ENCODE assay signal across 8 cellular contexts in the genomic region with DNA sequence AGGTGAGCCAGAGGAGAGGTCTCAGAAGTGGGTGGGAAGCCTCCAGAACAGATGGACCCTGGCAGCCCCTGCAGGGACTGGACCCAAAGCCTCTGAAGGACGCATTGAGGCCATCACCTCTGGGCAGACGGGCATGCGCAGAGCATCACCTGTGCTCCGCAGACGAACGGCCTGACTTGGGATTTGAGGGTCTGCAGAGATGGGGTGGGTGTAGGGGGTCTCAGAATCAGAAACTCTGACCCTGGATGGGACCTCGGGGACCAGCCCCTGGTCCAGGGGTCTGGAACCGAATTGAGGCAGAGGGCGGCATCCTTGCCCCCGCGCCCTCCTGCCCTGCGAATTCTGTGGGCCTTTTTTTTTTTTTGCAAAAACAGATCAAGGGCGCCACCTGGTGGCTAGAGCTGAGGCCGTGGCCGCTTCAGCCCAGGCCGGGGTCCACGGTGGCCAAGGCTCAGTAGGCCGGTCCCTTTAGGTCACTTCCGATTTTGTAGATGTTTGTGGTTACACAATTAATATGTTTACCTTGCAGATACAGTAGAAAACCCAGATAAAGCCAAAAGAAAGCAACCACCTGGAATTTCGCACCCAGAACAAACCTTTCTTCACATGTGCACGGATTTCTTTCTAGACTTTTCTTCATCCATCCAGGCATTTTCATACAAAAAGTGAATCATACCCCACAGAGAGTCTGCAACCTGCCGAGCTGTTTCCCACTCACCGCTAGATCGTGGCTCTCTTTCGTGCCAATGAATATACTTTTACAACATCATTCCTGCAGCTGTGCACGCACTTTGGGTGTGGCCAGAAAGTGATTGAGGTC. TPM values are rescaled to one million over a fixed set of nuclear protein-coding genes. Genes with fewer than 3 reads are reported as not detected.
DNase-seq lines count a peak whose midpoint lies in the region; ATAC-seq and TF ChIP-seq lines count a peak whose summit lies in the region.

No MANE protein-coding gene starts in this region.

- H3K4me3 ChIP-seq in fibroblast of lung (replicated peaks in 1 of 4; ENCODE audit: control extremely low read depth in 1 of 4, insufficient read depth in 1 of 4, low read depth in 3 of 4, low read length in 4 of 4) = no peak overlapping the region

- no peaks in the 10 kb centered on the region for H4K20me1 ChIP-seq in fibroblast of lung (ENCODE audit: control insufficient read depth, extremely low read depth, insufficient read depth, low read length)

- peak; percentile 68 to 77 for TF ChIP-seq CTCF in fibroblast of lung (conservative IDR thresholded peaks at IDR 0.05 in 1 of 2, IDR thresholded peaks at IDR 0.05 in 1 of 2; ENCODE audit: low read depth in 1 of 2, low read length in 2 of 2)

- H3K4me1 ChIP-seq in fibroblast of lung (ENCODE audit: control insufficient read depth, extremely low read depth, insufficient read depth, low read length) = no peaks in the 10 kb centered on the region

- no peaks in the 10 kb centered on the region for H3K79me2 ChIP-seq in fibroblast of lung (ENCODE audit: control insufficient read depth, insufficient read depth, low read length)

- H3K9me3 ChIP-seq in fibroblast of lung (ENCODE audit: control insufficient read depth, insufficient read depth, low read depth, low read length) = no peaks in the 10 kb centered on the region

- no peaks in the 10 kb centered on the region for H3K36me3 ChIP-seq in fibroblast of lung (ENCODE audit: control insufficient read depth, insufficient read depth, low read length)

- H3K27me3 ChIP-seq in fibroblast of lung (ENCODE audit: control insufficient read depth, insufficient read depth, low read length) = no peaks in the 10 kb centered on the region

- no peak overlapping the region for H3K9ac ChIP-seq in fibroblast of lung (ENCODE audit: insufficient read depth, low read length)

- no peak for ATAC-seq in HG02973 (IDR thresholded peaks at IDR 0.05; ENCODE audit: unreplicated experiment)

- DNase-seq in SKM-1 treated with dmso at 0.1 percent for 144 hours (lab: John Stamatoyannopoulos, UW; ENCODE audit: unreplicated experiment) = peak; percentile 58
- no peak for DNase-seq in SKM-1 (lab: John Stamatoyannopoulos, UW; ENCODE audit: unreplicated experiment)
- peak; percentile 50 for DNase-seq in NCI-H2196 (lab: John Stamatoyannopoulos, UW; ENCODE audit: unreplicated experiment)
- peak; percentile 38 for DNase-seq in activated T-cell treated with anti-CD3 and anti-CD28 coated beads for 24 hours (ENCODE audit: low read depth)
- DNase-seq in fibroblast of lung (ENCODE audit: low read depth in 2 of 2) = peak; percentile 11 to 36
- DNase-seq in posterior cingulate gyrus = peak in 6 of 10 donors; percentile 33 to 83 (median 52)
- no peak for DNase-seq in pons (ENCODE audit: low spot score)

- H3K4me2 ChIP-seq in fibroblast of lung (ENCODE audit: extremely low read depth, insufficient read depth, low read length) = no peak overlapping the region

- H3K27ac ChIP-seq in fibroblast of lung (ENCODE audit: insufficient read depth, low read length) = no peak overlapping the region

- H2AFZ ChIP-seq in fibroblast of lung (ENCODE audit: low read length) = no peak overlapping the region

- intact Hi-C loops in posterior cingulate gyrus (cut with DNase I) = loop anchor here (1.0 to 10.0 kb wide), 3 partner anchors 80 to 580 kb away; no protein-coding TSS in a partner anchor

RNA-seq across cellular contexts. Expression of a gene that starts 25.9 kb away (rescaled TPM):
- not detected in 2 replicates for total RNA-seq in fibroblast of lung
- polyA plus RNA-seq in fibroblast of lung = not detected in 2 replicates
- polyA plus RNA-seq in fibroblast of lung (2012) = not detected in 2 replicates
- polyA minus RNA-seq in fibroblast of lung (ENCODE audit: low replicate concordance) = not detected in 2 replicates

RNA-seq across cellular contexts. Expression of a gene that starts 33.4 kb away (rescaled TPM):
- under 0.01 TPM in 1 of 2 replicates, not detected in the other for total RNA-seq in fibroblast of lung
- not detected in 2 replicates for polyA plus RNA-seq in fibroblast of lung
- polyA plus RNA-seq in fibroblast of lung (2012) = not detected in 2 replicates
- polyA minus RNA-seq in fibroblast of lung (ENCODE audit: low replicate concordance) = not detected in 2 replicates

Comparison
In these comparisons a context has a peak if more than half of its experiments do, and no peak if none do; other contexts are left out.
1. DNase-seq: peak in SKM-1 treated with dmso at 0.1 percent for 144 hours (single experiment), NCI-H2196 (single experiment), activated T-cell treated with anti-CD3 and anti-CD28 coated beads for 24 hours (single experiment), fibroblast of lung (2 of 2) and posterior cingulate gyrus (6 of 10); none in SKM-1 (single experiment) and pons (single experiment).